ENCODE assay signal across 9 cellular contexts in the genomic region with DNA sequence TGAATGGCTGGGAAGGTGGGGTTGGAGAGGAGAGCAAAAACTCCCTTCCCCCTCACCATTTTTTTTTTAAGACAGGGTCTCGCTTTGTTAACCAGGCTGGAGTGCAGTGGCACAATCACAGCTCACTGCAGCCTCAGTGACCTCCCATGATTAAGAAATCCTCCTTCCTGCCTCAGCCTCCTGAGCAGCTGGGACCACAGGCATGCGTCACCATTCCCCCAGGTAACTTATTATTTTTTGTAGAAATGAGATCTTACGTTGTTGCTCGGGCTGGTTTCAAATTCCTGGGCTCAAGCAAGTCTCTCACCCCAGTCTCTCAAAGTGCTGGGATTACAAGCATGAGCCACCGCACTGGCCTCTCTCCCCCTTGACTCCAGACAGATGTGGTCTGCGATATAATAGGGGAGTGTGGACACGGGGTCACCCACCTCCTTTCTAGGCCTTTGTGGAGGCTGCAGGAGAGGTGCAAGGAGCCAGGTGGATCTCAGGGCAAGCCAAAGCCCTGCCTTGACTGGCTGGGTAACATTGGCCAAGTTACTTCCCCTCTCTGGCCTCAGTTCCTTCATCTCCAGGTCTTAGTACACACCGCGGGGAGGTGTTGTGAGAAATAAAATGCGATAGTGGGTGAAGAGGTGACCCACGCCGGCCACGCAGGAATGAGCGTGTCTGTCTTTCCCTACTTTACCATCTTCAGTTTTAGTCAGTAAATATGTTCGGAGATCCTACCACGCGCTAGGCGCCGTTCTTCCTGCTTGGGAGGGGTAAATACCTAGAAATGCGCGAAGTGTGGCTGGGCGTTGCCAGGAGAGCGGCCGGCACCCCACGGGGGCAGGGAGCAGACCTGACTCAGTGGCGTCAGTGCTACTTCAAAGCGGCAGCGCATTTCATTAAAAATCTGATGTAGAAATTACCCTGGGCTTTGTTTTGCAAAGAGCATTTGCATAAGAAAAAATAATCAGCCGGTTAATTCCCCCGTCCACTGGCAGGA. TPM values are rescaled to one million over a fixed set of nuclear protein-coding genes. Genes with fewer than 3 reads are reported as not detected.
A peak's percentile ranks its signal among the peaks of the same experiment; 100 is the strongest.
DNase-seq lines count a peak whose midpoint lies in the region; ATAC-seq and TF ChIP-seq lines count a peak whose summit lies in the region.
"Had no signal": no experiment of that assay in that cellular context is flagged by ENCODE, and none has a peak within 500 bp of the region (broad histone marks: within the 10 kb centered on the region; RNA-seq: fewer than 3 reads in every experiment).

No MANE protein-coding gene starts in this region.

- DNase-seq in NCI-H1417 (lab: John Stamatoyannopoulos, UW), result peak in 2 of 3 experiments; percentile 53 to 62
- DNase-seq in NCI-H1417 treated with DMSO at 0.1 percent for 48 hours (lab: John Stamatoyannopoulos, UW), result no peak
- no peak for DNase-seq in activated naive CD8-positive, alpha-beta T cell treated with anti-CD3 and anti-CD28 coated beads for 36 hours
- peak; percentile 31 for DNase-seq in iPS-NIHi11 (ENCODE audit: low spot score)
- no peak for DNase-seq in smooth muscle cell (lab: John Stamatoyannopoulos, UW; ENCODE audit: unreplicated experiment)
- DNase-seq in GM10248 (ENCODE audit: extremely low spot score), result no peak
- no peak for DNase-seq in NK-92 (lab: John Stamatoyannopoulos, UW; ENCODE audit: unreplicated experiment)

- peak overlapping the region; percentile 97 for H3K4me2 ChIP-seq in smooth muscle cell

- H3K79me2 ChIP-seq in smooth muscle cell (ENCODE audit: low read depth), result no peaks in the 10 kb centered on the region

- H3K4me3 ChIP-seq in smooth muscle cell, result peak overlapping the region; percentile 59

- POLR2A ChIA-PET in GM10248 (lab: Yijun Ruan, JAX), result no interaction called here

- H3K27ac ChIP-seq in smooth muscle cell (ENCODE audit: low read depth), result no peak overlapping the region

- H2AFZ ChIP-seq in smooth muscle cell (ENCODE audit: low read depth), result peak overlapping the region; percentile 98

- WGBS in smooth muscle cell (ENCODE audit: low lambda C conversion rate), result 21% methylated on average over 30 of the region's 30 CpGs

- H3K4me3 Mint-ChIP-seq in activated naive CD8-positive, alpha-beta T cell treated with anti-CD3 and anti-CD28 coated beads for 36 hours, result peak overlapping the region; percentile 77

- H3K36me3 ChIP-seq in smooth muscle cell (ENCODE audit: low read depth), result no peaks in the 10 kb centered on the region

- no peaks in the 10 kb centered on the region for H3K36me3 Mint-ChIP-seq in activated naive CD8-positive, alpha-beta T cell treated with anti-CD3 and anti-CD28 coated beads for 36 hours

- no peaks in the 10 kb centered on the region for H3K27me3 ChIP-seq in smooth muscle cell (ENCODE audit: low read depth)

- no peaks in the 10 kb centered on the region for H3F3A ChIP-seq in smooth muscle cell (ENCODE audit: low read depth)

- no peak overlapping the region for H3K27ac Mint-ChIP-seq in activated naive CD8-positive, alpha-beta T cell treated with anti-CD3 and anti-CD28 coated beads for 36 hours

- CTCF ChIA-PET in GM10248 (lab: Yijun Ruan, JAX), result interaction anchor here (0.8 to 5.0 kb wide), 28 partner anchors 9 to 366 kb away, joined by 3 to 64 read pairs (median 4); no protein-coding TSS in a partner anchor

- TF ChIP-seq CTCF in smooth muscle cell (IDR thresholded peaks at IDR 0.05; ENCODE audit: borderline replicate concordance, insufficient read depth, poor library complexity, severe bottlenecking), result no peak
- TF ChIP-seq CTCF in GM10248 (IDR thresholded peaks at IDR 0.05; ENCODE audit: control extremely low read depth, extremely low read depth, low read depth, missing control alignments), result no peak

- H3K4me1 ChIP-seq in smooth muscle cell (ENCODE audit: low read depth), result peaks cover 6% of the 10 kb centered on the region
- H3K4me1 ChIP-seq: A549 had no signal

- no peak overlapping the region for H3K9ac ChIP-seq in smooth muscle cell (ENCODE audit: low read depth)

- H3K4me1 Mint-ChIP-seq in activated naive CD8-positive, alpha-beta T cell treated with anti-CD3 and anti-CD28 coated beads for 36 hours, result peaks cover 14% of the 10 kb centered on the region

- no peaks in the 10 kb centered on the region for H4K20me1 ChIP-seq in smooth muscle cell (ENCODE audit: low read depth)

- peaks cover 52% of the 10 kb centered on the region for H3K27me3 Mint-ChIP-seq in activated naive CD8-positive, alpha-beta T cell treated with anti-CD3 and anti-CD28 coated beads for 36 hours

- ATAC-seq in GM18868 (IDR thresholded peaks at IDR 0.05; ENCODE audit: unreplicated experiment), result no peak

- no peaks in the 10 kb centered on the region for H3K9me3 Mint-ChIP-seq in activated naive CD8-positive, alpha-beta T cell treated with anti-CD3 and anti-CD28 coated beads for 36 hours

- H3K9me3 ChIP-seq in smooth muscle cell (replicated peaks; ENCODE audit: low read depth), result no peaks in the 10 kb centered on the region
- H3K9me3 ChIP-seq: A549 had no signal

RNA-seq across cellular contexts. Expression of a gene that starts 20.2 kb away (rescaled TPM):
- not detected for total RNA-seq in activated naive CD8-positive, alpha-beta T cell treated with anti-CD3 and anti-CD28 coated beads for 36 hours
- 0.27 and 0.49 TPM in 2 replicates for total RNA-seq in smooth muscle cell
- polyA plus RNA-seq in smooth muscle cell, result 0.40 and 0.47 TPM in 2 replicates

Comparison
In these comparisons a context has a peak if more than half of its experiments do, and no peak if none do; other contexts are left out.
1. DNase-seq: peak in NCI-H1417 (2 of 3) and iPS-NIHi11 (single experiment); none in NCI-H1417 treated with DMSO at 0.1 percent for 48 hours (single experiment), activated naive CD8-positive, alpha-beta T cell treated with anti-CD3 and anti-CD28 coated beads for 36 hours (single experiment), smooth muscle cell (single experiment), GM10248 (single experiment) and NK-92 (single experiment).